In the genomic region with DNA sequence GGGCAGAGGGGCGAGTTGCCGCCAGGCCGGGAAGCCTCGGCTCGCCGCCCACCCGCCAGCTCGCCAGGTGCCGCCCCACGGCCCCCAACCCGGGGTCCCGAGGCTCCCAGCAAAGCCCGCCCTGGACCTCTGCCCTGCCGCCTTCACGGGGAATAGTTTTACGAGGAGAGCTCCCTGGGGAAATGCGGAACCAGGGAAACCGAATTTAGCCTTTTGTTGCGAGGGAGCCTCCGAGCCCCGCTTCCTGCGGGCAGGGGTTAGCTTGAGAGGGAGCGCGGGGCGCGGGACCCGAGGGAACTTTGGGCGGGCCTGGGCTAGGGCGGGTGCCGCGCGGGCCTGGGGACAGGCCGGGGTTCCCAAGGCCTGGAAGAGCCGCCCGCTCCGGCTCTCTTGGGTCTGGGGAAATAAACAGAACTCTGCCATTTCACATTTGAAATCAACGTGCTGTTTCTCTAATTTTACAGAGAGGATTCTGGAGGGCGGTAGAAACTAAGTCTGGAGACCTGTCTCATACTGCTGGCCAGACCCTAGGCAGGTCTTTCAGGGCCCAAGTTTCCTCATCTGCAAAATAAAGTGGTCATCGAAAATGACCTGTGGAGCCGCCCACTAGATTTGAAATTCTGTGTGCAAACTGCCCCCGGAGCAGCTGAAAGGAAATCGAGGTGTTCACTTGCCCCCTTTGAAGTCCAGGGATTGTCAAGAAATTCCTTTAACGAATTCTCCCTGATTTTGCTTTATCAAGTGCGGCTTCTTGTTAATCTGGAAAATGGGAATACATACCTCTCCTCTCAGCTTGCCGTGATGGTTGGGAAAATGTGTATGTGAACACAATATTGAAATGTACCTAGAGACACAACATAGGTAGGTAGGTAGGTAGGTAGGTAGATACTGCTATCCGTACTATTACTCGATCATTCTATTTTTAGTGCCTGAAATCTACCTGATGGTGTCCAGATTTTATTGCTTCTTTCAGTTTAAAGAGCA, we compare ENCODE assay signal across 1 cellular context.
TF ChIP-seq lines count a peak whose summit lies in the region.

No MANE protein-coding gene starts in this region.

TF ChIP-seq in HEK293, 187 proteins besides CTCF, POLR2A, EP300 and RAD21 (continued from another document and continues in another):
- TF ChIP-seq, protein P1, sequence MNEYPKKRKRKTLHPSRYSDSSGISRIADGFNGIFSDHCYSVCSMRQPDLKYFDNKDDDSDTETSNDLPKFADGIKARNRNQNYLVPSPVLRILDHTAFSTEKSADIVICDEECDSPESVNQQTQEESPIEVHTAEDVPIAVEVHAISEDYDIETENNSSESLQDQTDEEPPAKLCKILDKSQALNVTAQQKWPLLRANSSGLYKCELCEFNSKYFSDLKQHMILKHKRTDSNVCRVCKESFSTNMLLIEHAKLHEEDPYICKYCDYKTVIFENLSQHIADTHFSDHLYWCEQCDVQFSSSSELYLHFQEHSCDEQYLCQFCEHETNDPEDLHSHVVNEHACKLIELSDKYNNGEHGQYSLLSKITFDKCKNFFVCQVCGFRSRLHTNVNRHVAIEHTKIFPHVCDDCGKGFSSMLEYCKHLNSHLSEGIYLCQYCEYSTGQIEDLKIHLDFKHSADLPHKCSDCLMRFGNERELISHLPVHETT (tag by site-specific recombination; IDR thresholded peaks at IDR 0.05) = no peak
- TF ChIP-seq HOXA7 (CRISPR knock-in tag; IDR thresholded peaks at IDR 0.05; ENCODE audit: borderline replicate concordance) (no peak), MEIS1 (CRISPR knock-in tag; IDR thresholded peaks at IDR 0.05; ENCODE audit: borderline replicate concordance) (no peak), ZFP69B (tag by site-specific recombination; IDR thresholded peaks at IDR 0.05) (no peak), ZSCAN30 (tag by site-specific recombination; IDR thresholded peaks at IDR 0.05) (peak; percentile 13; the same call in 1 of the 2 replicates), ZNF670 (tag by site-specific recombination; IDR thresholded peaks at IDR 0.05; ENCODE audit: low read depth) (no peak), ZIC2 (tag by site-specific recombination; IDR thresholded peaks at IDR 0.05) (peak; percentile 93), ZNF658 (tag by site-specific recombination; IDR thresholded peaks at IDR 0.05) (no peak), ZFP37 (tag by site-specific recombination; IDR thresholded peaks at IDR 0.05) (no peak), ZBTB20 (tag by site-specific recombination; IDR thresholded peaks at IDR 0.05) (peak; percentile 84), SCRT2 (tag by site-specific recombination; IDR thresholded peaks at IDR 0.05) (peak; percentile 55), ZNF585B (tag by site-specific recombination; IDR thresholded peaks at IDR 0.05) (no peak), ZNF747 (tag by site-specific recombination; IDR thresholded peaks at IDR 0.05) (no peak), ZNF2 (tag by site-specific recombination; IDR thresholded peaks at IDR 0.05) (no peak), ZNF37A (tag by site-specific recombination; IDR thresholded peaks at IDR 0.05) (no peak), ZBTB48 (tag by site-specific recombination; IDR thresholded peaks at IDR 0.05) (peak; percentile 89), ZNF10 (tag by site-specific recombination; IDR thresholded peaks at IDR 0.05) (no peak), ZNF830 (tag by site-specific recombination; IDR thresholded peaks at IDR 0.05; ENCODE audit: low read depth) (no peak), ZFHX2 (tag by site-specific recombination; conservative IDR thresholded peaks at IDR 0.05) (peak; percentile 55), FEZF1 (tag by site-specific recombination; IDR thresholded peaks at IDR 0.05) (peak; percentile 80), RBAK (tag by site-specific recombination; IDR thresholded peaks at IDR 0.05) (no peak), PRDM1 (tag by site-specific recombination; IDR thresholded peaks at IDR 0.05) (no peak; the same call in 1 of the 2 replicates), ZNF664 (tag by site-specific recombination; IDR thresholded peaks at IDR 0.05) (no peak), ZNF654 (tag by site-specific recombination; IDR thresholded peaks at IDR 0.05; ENCODE audit: low read depth) (no peak), OVOL3 (tag by site-specific recombination; IDR thresholded peaks at IDR 0.05) (no peak), BCL11A (tag by site-specific recombination; IDR thresholded peaks at IDR 0.05; ENCODE audit: low read depth) (no peak), SETDB1 (IDR thresholded peaks at IDR 0.05; ENCODE audit: insufficient read length, low read length) (no peak), TCF7L2 (IDR thresholded peaks at IDR 0.05; ENCODE audit: borderline replicate concordance, low read depth, low read length) (no peak), ZNF184 (tag by site-specific recombination; IDR thresholded peaks at IDR 0.05) (no peak), KLF9 (tag by site-specific recombination; IDR thresholded peaks at IDR 0.05; ENCODE audit: low read depth) (0 out of 2 replicates have a peak, but pooled peaks have one; percentile 0), ZNF777 (tag by site-specific recombination; IDR thresholded peaks at IDR 0.05; ENCODE audit: borderline replicate concordance) (no peak)
- TF ChIP-seq, protein P2, sequence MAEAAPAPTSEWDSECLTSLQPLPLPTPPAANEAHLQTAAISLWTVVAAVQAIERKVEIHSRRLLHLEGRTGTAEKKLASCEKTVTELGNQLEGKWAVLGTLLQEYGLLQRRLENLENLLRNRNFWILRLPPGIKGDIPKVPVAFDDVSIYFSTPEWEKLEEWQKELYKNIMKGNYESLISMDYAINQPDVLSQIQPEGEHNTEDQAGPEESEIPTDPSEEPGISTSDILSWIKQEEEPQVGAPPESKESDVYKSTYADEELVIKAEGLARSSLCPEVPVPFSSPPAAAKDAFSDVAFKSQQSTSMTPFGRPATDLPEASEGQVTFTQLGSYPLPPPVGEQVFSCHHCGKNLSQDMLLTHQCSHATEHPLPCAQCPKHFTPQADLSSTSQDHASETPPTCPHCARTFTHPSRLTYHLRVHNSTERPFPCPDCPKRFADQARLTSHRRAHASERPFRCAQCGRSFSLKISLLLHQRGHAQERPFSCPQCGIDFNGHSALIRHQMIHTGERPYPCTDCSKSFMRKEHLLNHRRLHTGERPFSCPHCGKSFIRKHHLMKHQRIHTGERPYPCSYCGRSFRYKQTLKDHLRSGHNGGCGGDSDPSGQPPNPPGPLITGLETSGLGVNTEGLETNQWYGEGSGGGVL (tag by site-specific recombination; IDR thresholded peaks at IDR 0.05) = peak; percentile 93
- TF ChIP-seq, protein P3, sequence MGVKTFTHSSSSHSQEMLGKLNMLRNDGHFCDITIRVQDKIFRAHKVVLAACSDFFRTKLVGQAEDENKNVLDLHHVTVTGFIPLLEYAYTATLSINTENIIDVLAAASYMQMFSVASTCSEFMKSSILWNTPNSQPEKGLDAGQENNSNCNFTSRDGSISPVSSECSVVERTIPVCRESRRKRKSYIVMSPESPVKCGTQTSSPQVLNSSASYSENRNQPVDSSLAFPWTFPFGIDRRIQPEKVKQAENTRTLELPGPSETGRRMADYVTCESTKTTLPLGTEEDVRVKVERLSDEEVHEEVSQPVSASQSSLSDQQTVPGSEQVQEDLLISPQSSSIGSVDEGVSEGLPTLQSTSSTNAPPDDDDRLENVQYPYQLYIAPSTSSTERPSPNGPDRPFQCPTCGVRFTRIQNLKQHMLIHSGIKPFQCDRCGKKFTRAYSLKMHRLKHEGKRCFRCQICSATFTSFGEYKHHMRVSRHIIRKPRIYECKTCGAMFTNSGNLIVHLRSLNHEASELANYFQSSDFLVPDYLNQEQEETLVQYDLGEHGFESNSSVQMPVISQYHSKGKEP (tag by site-specific recombination; IDR thresholded peaks at IDR 0.05) = no peak
- TF ChIP-seq, protein P4, sequence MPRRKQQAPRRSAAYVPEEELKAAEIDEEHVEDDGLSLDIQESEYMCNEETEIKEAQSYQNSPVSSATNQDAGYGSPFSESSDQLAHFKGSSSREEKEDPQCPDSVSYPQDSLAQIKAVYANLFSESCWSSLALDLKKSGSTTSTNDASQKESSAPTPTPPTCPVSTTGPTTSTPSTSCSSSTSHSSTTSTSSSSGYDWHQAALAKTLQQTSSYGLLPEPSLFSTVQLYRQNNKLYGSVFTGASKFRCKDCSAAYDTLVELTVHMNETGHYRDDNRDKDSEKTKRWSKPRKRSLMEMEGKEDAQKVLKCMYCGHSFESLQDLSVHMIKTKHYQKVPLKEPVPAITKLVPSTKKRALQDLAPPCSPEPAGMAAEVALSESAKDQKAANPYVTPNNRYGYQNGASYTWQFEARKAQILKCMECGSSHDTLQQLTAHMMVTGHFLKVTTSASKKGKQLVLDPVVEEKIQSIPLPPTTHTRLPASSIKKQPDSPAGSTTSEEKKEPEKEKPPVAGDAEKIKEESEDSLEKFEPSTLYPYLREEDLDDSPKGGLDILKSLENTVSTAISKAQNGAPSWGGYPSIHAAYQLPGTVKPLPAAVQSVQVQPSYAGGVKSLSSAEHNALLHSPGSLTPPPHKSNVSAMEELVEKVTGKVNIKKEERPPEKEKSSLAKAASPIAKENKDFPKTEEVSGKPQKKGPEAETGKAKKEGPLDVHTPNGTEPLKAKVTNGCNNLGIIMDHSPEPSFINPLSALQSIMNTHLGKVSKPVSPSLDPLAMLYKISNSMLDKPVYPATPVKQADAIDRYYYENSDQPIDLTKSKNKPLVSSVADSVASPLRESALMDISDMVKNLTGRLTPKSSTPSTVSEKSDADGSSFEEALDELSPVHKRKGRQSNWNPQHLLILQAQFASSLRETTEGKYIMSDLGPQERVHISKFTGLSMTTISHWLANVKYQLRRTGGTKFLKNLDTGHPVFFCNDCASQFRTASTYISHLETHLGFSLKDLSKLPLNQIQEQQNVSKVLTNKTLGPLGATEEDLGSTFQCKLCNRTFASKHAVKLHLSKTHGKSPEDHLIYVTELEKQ (tag by site-specific recombination; IDR thresholded peaks at IDR 0.05; ENCODE audit: borderline replicate concordance) = no peak
- TF ChIP-seq, protein P5, sequence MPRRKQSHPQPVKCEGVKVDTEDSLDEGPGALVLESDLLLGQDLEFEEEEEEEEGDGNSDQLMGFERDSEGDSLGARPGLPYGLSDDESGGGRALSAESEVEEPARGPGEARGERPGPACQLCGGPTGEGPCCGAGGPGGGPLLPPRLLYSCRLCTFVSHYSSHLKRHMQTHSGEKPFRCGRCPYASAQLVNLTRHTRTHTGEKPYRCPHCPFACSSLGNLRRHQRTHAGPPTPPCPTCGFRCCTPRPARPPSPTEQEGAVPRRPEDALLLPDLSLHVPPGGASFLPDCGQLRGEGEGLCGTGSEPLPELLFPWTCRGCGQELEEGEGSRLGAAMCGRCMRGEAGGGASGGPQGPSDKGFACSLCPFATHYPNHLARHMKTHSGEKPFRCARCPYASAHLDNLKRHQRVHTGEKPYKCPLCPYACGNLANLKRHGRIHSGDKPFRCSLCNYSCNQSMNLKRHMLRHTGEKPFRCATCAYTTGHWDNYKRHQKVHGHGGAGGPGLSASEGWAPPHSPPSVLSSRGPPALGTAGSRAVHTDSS (tag by site-specific recombination; IDR thresholded peaks at IDR 0.05) = no peak
- TF ChIP-seq, protein P6, sequence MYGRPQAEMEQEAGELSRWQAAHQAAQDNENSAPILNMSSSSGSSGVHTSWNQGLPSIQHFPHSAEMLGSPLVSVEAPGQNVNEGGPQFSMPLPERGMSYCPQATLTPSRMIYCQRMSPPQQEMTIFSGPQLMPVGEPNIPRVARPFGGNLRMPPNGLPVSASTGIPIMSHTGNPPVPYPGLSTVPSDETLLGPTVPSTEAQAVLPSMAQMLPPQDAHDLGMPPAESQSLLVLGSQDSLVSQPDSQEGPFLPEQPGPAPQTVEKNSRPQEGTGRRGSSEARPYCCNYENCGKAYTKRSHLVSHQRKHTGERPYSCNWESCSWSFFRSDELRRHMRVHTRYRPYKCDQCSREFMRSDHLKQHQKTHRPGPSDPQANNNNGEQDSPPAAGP (tag by site-specific recombination; IDR thresholded peaks at IDR 0.05) = peak; percentile 35; the same call in 1 of the 2 replicates
- TF ChIP-seq, protein P7, sequence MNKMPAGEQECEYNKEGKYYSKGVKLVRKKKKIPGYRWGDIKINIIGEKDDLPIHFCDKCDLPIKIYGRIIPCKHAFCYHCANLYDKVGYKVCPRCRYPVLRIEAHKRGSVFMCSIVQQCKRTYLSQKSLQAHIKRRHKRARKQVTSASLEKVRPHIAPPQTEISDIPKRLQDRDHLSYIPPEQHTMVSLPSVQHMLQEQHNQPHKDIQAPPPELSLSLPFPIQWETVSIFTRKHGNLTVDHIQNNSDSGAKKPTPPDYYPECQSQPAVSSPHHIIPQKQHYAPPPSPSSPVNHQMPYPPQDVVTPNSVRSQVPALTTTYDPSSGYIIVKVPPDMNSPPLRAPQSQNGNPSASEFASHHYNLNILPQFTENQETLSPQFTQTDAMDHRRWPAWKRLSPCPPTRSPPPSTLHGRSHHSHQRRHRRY (tag by site-specific recombination; IDR thresholded peaks at IDR 0.05) = no peak
- TF ChIP-seq, protein P8, sequence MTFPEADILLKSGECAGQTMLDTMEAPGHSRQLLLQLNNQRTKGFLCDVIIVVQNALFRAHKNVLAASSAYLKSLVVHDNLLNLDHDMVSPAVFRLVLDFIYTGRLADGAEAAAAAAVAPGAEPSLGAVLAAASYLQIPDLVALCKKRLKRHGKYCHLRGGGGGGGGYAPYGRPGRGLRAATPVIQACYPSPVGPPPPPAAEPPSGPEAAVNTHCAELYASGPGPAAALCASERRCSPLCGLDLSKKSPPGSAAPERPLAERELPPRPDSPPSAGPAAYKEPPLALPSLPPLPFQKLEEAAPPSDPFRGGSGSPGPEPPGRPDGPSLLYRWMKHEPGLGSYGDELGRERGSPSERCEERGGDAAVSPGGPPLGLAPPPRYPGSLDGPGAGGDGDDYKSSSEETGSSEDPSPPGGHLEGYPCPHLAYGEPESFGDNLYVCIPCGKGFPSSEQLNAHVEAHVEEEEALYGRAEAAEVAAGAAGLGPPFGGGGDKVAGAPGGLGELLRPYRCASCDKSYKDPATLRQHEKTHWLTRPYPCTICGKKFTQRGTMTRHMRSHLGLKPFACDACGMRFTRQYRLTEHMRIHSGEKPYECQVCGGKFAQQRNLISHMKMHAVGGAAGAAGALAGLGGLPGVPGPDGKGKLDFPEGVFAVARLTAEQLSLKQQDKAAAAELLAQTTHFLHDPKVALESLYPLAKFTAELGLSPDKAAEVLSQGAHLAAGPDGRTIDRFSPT (tag by site-specific recombination; IDR thresholded peaks at IDR 0.05) = no peak; the same call in 1 of the 2 replicates
- TF ChIP-seq, protein P9, sequence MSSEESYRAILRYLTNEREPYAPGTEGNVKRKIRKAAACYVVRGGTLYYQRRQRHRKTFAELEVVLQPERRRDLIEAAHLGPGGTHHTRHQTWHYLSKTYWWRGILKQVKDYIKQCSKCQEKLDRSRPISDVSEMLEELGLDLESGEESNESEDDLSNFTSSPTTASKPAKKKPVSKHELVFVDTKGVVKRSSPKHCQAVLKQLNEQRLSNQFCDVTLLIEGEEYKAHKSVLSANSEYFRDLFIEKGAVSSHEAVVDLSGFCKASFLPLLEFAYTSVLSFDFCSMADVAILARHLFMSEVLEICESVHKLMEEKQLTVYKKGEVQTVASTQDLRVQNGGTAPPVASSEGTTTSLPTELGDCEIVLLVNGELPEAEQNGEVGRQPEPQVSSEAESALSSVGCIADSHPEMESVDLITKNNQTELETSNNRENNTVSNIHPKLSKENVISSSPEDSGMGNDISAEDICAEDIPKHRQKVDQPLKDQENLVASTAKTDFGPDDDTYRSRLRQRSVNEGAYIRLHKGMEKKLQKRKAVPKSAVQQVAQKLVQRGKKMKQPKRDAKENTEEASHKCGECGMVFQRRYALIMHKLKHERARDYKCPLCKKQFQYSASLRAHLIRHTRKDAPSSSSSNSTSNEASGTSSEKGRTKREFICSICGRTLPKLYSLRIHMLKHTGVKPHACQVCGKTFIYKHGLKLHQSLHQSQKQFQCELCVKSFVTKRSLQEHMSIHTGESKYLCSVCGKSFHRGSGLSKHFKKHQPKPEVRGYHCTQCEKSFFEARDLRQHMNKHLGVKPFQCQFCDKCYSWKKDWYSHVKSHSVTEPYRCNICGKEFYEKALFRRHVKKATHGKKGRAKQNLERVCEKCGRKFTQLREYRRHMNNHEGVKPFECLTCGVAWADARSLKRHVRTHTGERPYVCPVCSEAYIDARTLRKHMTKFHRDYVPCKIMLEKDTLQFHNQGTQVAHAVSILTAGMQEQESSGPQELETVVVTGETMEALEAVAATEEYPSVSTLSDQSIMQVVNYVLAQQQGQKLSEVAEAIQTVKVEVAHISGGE (tag by site-specific recombination; conservative IDR thresholded peaks at IDR 0.05; ENCODE audit: low read depth) = peak; percentile 28; the same call in 1 of the 2 replicates
